ENCODE assay signal across 8 cellular contexts in the genomic region with DNA sequence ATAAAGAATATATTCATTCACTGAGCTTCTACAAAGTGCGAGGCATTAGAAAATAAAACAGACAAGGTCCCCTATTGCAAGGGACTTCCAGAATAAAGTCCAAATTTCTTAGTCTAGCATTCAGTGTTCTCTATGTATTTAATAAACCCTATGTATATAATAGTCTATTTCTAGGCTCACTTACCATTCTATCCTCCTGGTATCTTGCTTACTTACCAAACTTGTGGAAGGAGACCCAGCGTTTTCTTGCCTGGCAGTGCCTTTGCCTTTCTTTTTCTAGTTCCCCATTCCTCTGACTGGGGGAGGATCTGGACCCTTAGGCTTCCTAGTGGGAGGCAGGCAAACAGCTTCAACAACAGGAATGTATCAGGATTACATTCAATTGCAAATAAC. TPM values are rescaled to one million over a fixed set of nuclear protein-coding genes. Genes with fewer than 3 reads are reported as not detected.
DNase-seq lines count a peak whose midpoint lies in the region; ATAC-seq and TF ChIP-seq lines count a peak whose summit lies in the region.

No MANE protein-coding gene starts in this region.

- CTCF ChIA-PET in activated CD4-positive, alpha-beta memory T cell treated with anti-CD3 and anti-CD28 coated beads for 36 hours (lab: Charles Lee): interaction anchor here (0.6 to 4.0 kb wide), 3 partner anchors 15 to 113 kb away, joined by 3 to 17 read pairs (median 5); no protein-coding TSS in a partner anchor

- peaks cover 30% of the 10 kb centered on the region for H3K27me3 ChIP-seq in iPS-15b (ENCODE audit: control insufficient read depth, insufficient read depth, low read length)
- no peaks in the 10 kb centered on the region for H3K27me3 ChIP-seq in stomach

- H3K27me3 Mint-ChIP-seq in activated CD4-positive, alpha-beta memory T cell treated with anti-CD3 and anti-CD28 coated beads for 36 hours: no peaks in the 10 kb centered on the region

- WGBS in stomach, 5 donors: 49 to 57% (median 54%) methylated on average over 2 of the region's 2 CpGs

- no peak for TF ChIP-seq CTCF in stomach (IDR thresholded peaks at IDR 0.05)

- intact Hi-C loops in activated CD4-positive, alpha-beta memory T cell treated with anti-CD3 and anti-CD28 coated beads for 36 hours (cut with micrococcal nuclease): no loop called here
- intact Hi-C loops in stomach (cut with DNase I; ENCODE audit: low total_unique reads): no loop called here

- DNase-seq in NCI-H2227 (lab: John Stamatoyannopoulos, UW; ENCODE audit: unreplicated experiment) (peak; percentile 21), NCI-H2227 treated with DMSO at 0.1 percent for 48 hours (lab: John Stamatoyannopoulos, UW) (no peak), stomach (no peak)
- DNase-seq in activated CD4-positive, alpha-beta memory T cell treated with anti-CD3 and anti-CD28 coated beads for 36 hours: no peak

- H3K27ac Mint-ChIP-seq in activated CD4-positive, alpha-beta memory T cell treated with anti-CD3 and anti-CD28 coated beads for 36 hours: peak overlapping the region; percentile 80

- no peaks in the 10 kb centered on the region for H3K9me3 Mint-ChIP-seq in activated CD4-positive, alpha-beta memory T cell treated with anti-CD3 and anti-CD28 coated beads for 36 hours

- no peak for TF ChIP-seq EP300 in stomach (IDR thresholded peaks at IDR 0.05)

- H3K4me1 ChIP-seq in iPS-15b (ENCODE audit: control insufficient read depth, insufficient read depth, low read length): peaks cover 9% of the 10 kb centered on the region
- H3K4me1 ChIP-seq in stomach: peaks cover 11 to 36% (median 33%) of the 10 kb centered on the region in 4 donors

- H3K36me3 ChIP-seq in iPS-15b (ENCODE audit: control insufficient read depth, insufficient read depth, low read length) (no peaks in the 10 kb centered on the region), stomach (no peaks in the 10 kb centered on the region)

- ATAC-seq in GM21737 (IDR thresholded peaks at IDR 0.05; ENCODE audit: unreplicated experiment) (no peak), HG02759 (IDR thresholded peaks at IDR 0.05; ENCODE audit: unreplicated experiment) (no peak), GM18511 (IDR thresholded peaks at IDR 0.05; ENCODE audit: unreplicated experiment) (no peak)

- no peaks in the 10 kb centered on the region for H3K9me3 ChIP-seq in iPS-15b (ENCODE audit: control insufficient read depth, insufficient read depth, low read length)
- H3K9me3 ChIP-seq in stomach: no peaks in the 10 kb centered on the region

- H3K36me3 Mint-ChIP-seq in activated CD4-positive, alpha-beta memory T cell treated with anti-CD3 and anti-CD28 coated beads for 36 hours: peaks cover 11% of the 10 kb centered on the region

- POLR2A ChIA-PET in activated CD4-positive, alpha-beta memory T cell treated with anti-CD3 and anti-CD28 coated beads for 36 hours (lab: Charles Lee): interaction anchor here (1.1 to 3.4 kb wide), 9 partner anchors 16 to 162 kb away, joined by 3 to 39 read pairs (median 12); no protein-coding TSS in a partner anchor

- H3K27ac ChIP-seq in stomach: peak overlapping the region in 4 of 5 donors; percentile 93 to 99 (median 96)

- peak overlapping the region; percentile 37 for H3K9ac ChIP-seq in iPS-15b (ENCODE audit: low read depth, low read length)

- H3K4me3 ChIP-seq in iPS-15b (ENCODE audit: low read depth, low read length) (peak overlapping the region; percentile 54), stomach (peak overlapping the region; percentile 75 to 100 (median 90))

- no peak for TF ChIP-seq POLR2A in stomach (IDR thresholded peaks at IDR 0.05)

- peak overlapping the region; percentile 77 for H3K4me3 Mint-ChIP-seq in activated CD4-positive, alpha-beta memory T cell treated with anti-CD3 and anti-CD28 coated beads for 36 hours

- H3K4me1 Mint-ChIP-seq in activated CD4-positive, alpha-beta memory T cell treated with anti-CD3 and anti-CD28 coated beads for 36 hours (ENCODE audit: low read depth): peaks cover 58% of the 10 kb centered on the region

RNA-seq across cellular contexts. Expression of a gene that starts 0.6 kb away (rescaled TPM):
- total RNA-seq in activated CD4-positive, alpha-beta memory T cell treated with anti-CD3 and anti-CD28 coated beads for 36 hours: 10 to 100 TPM; 72.4 to 72.8 TPM
- total RNA-seq in stomach: 10 to 100 TPM in 3 of 5 donors, 1 to 10 TPM in 1, under 1 TPM in 1; 0.58 to 29.5 (median 10.3) TPM
- 10 to 100 TPM in 1 of 3 donors, 1 to 10 TPM in 2; 9.1 to 10.4 (median 9.1) TPM for polyA plus RNA-seq in stomach
